In genomic region chr12:120238224-120238616, GRCh38 we compare ENCODE assay signal across 11 cellular contexts. TPM values are rescaled to one million over a fixed set of nuclear protein-coding genes. Genes with fewer than 3 reads are reported as not detected.
DNase-seq lines count a peak whose midpoint lies in the region; ATAC-seq and TF ChIP-seq lines count a peak whose summit lies in the region.
"Had no signal": no experiment of that assay in that cellular context is flagged by ENCODE, and none has a peak within 500 bp of the region (broad histone marks: within the 10 kb centered on the region; RNA-seq: fewer than 3 reads in every experiment).

No MANE protein-coding gene starts in this region.

- H3K36me3 Mint-ChIP-seq in Caco-2 (ENCODE audit: insufficient read depth, unreplicated experiment) (peaks cover 43% of the 10 kb centered on the region), WTC11 (no peaks in the 10 kb centered on the region)
- no peaks in the 10 kb centered on the region for H3K36me3 Mint-ChIP-seq in natural killer cell treated with Interleukin-12 subunit alpha and Interleukin-12 subunit beta and Interleukin-15 and Interleukin-18, amount 100 ng/mL, for 72 hours
- H3K36me3 Mint-ChIP-seq: memory B cell had no signal

- H3K27ac Mint-ChIP-seq in Caco-2 (ENCODE audit: unreplicated experiment) (peak overlapping the region; percentile 19), WTC11 (no peak overlapping the region)
- peak overlapping the region; percentile 58 to 84 for H3K27ac Mint-ChIP-seq in natural killer cell treated with Interleukin-12 subunit alpha and Interleukin-12 subunit beta and Interleukin-15 and Interleukin-18, amount 100 ng/mL, for 72 hours
- H3K27ac Mint-ChIP-seq: memory B cell had no signal

- ATAC-seq in natural killer cell treated with Interleukin-12 subunit alpha and Interleukin-12 subunit beta and Interleukin-15 and Interleukin-18, amount 100 ng/mL, for 72 hours: no peak
- ATAC-seq in WTC11: no peak

- H3K27me3 ChIP-seq in Caco-2 (replicated peaks; ENCODE audit: control insufficient read depth, insufficient read depth, low read length): no peaks in the 10 kb centered on the region
- H3K27me3 ChIP-seq: SJCRH30 had no signal

- peak overlapping the region; percentile 46 for H3K27ac ChIP-seq in caudate nucleus (ENCODE audit: low read depth, low read length)
- H3K27ac ChIP-seq: SJCRH30 had no signal

- POLR2A ChIA-PET in Caco-2 (lab: Charles Lee): interaction anchor here (1.0 kb wide), 1 partner anchor 37 kb away, joined by 3 read pairs; the partner anchor contains the start of gene RPLP0
- POLR2A ChIA-PET in WTC11 (lab: Charles Lee): interaction anchor here (1.2 to 1.6 kb wide), 3 partner anchors 20 to 53 kb away, joined by 3 to 5 read pairs (median 4); partner anchors contain the start of gene RNU4-2

- no peak overlapping the region for H3K4me3 ChIP-seq in Caco-2 (ENCODE audit: low read depth, low read length)
- H3K4me3 ChIP-seq: HAP-1, SJCRH30 had no signal

- no peaks in the 10 kb centered on the region; the same call in 1 of the 2 replicates for H3K36me3 ChIP-seq in Caco-2 (ENCODE audit: control insufficient read depth, insufficient read depth, low read length)
- H3K36me3 ChIP-seq: HAP-1, SJCRH30 had no signal

- peaks cover 61% of the 10 kb centered on the region for H3K4me1 ChIP-seq in Caco-2
- H3K4me1 ChIP-seq: HAP-1 had no signal

- H3K27me3 Mint-ChIP-seq in Caco-2 (ENCODE audit: insufficient read depth, unreplicated experiment) (no peaks in the 10 kb centered on the region), WTC11 (ENCODE audit: low read depth) (no peaks in the 10 kb centered on the region)
- H3K27me3 Mint-ChIP-seq in natural killer cell treated with Interleukin-12 subunit alpha and Interleukin-12 subunit beta and Interleukin-15 and Interleukin-18, amount 100 ng/mL, for 72 hours: no peaks in the 10 kb centered on the region

- no peaks in the 10 kb centered on the region for H3K9me3 ChIP-seq in Caco-2
- H3K9me3 ChIP-seq: HAP-1, SJCRH30 had no signal

- H3K4me1 Mint-ChIP-seq in Caco-2 (ENCODE audit: low read depth, unreplicated experiment) (peaks cover 51% of the 10 kb centered on the region), WTC11 (peaks cover 73% of the 10 kb centered on the region)
- H3K4me1 Mint-ChIP-seq in natural killer cell treated with Interleukin-12 subunit alpha and Interleukin-12 subunit beta and Interleukin-15 and Interleukin-18, amount 100 ng/mL, for 72 hours (ENCODE audit: low read depth in 2 of 2): peaks cover 57 to 70% of the 10 kb centered on the region in 2 donors

- H3K9me3 Mint-ChIP-seq in Caco-2 (ENCODE audit: unreplicated experiment): no peaks in the 10 kb centered on the region
- no peaks in the 10 kb centered on the region for H3K9me3 Mint-ChIP-seq in natural killer cell treated with Interleukin-12 subunit alpha and Interleukin-12 subunit beta and Interleukin-15 and Interleukin-18, amount 100 ng/mL, for 72 hours
- H3K9me3 Mint-ChIP-seq in WTC11: no peaks in the 10 kb centered on the region
- H3K9me3 Mint-ChIP-seq: memory B cell had no signal

- TF ChIP-seq CTCF in Caco-2 (IDR thresholded peaks at IDR 0.05; ENCODE audit: insufficient read depth in 1 of 2, low read depth in 1 of 2, low read length in 1 of 2, severe bottlenecking in 1 of 2, unreplicated experiment in 1 of 2): no peak
- TF ChIP-seq CTCF in WTC11 (IDR thresholded peaks at IDR 0.05): no peak

- no peak overlapping the region for H3K4me3 Mint-ChIP-seq in Caco-2 (ENCODE audit: unreplicated experiment)
- no peak overlapping the region for H3K4me3 Mint-ChIP-seq in natural killer cell treated with Interleukin-12 subunit alpha and Interleukin-12 subunit beta and Interleukin-15 and Interleukin-18, amount 100 ng/mL, for 72 hours
- H3K4me3 Mint-ChIP-seq in WTC11: no peak overlapping the region
- H3K4me3 Mint-ChIP-seq: memory B cell had no signal

- DNase-seq in Caco-2 (no peak), caudate nucleus (lab: John Stamatoyannopoulos, UW) (no peak), Kasumi-1 (lab: John Stamatoyannopoulos, UW) (no peak), WTC11 (ENCODE audit: low spot score) (no peak)
- no peak for DNase-seq in natural killer cell treated with Interleukin-12 subunit alpha and Interleukin-12 subunit beta and Interleukin-15 and Interleukin-18, amount 100 ng/mL, for 72 hours (ENCODE audit: low spot score)
- no peak for DNase-seq in activated T-cell treated with anti-CD3 and anti-CD28 coated beads, Interleukin-2, amount 50 U/mL, for 48 hours
- DNase-seq: NCI-H2081; SJCRH30; stimulated activated CD4-positive, alpha-beta T cell treated with anti-CD3 and anti-CD28 coated beads, Interleukin-4, amount 100 ng/mL, for 4 hours had no signal

- CTCF ChIA-PET in Caco-2 (lab: Charles Lee) (interaction anchor here (1.1 to 6.7 kb wide), 3 partner anchors 9 to 27 kb away, joined by 3 to 73 read pairs (median 29); partner anchors contain the start of gene PXN), WTC11 (lab: Charles Lee) (interaction anchor here (1.0 to 16.6 kb wide), 5 partner anchors 7 to 59 kb away, joined by 3 to 450 read pairs (median 11); partner anchors contain the start of genes PXN and RPLP0)

- intact Hi-C loops in Caco-2 (cut with micrococcal nuclease; ENCODE audit: unreplicated experiment): no loop called here

- no TSS peak for BruUV-seq in Caco-2 (replicated peaks; lab: Mats Ljungman, UMichigan)

TF ChIP-seq in WTC11, 78 proteins besides CTCF, POLR2A, EP300 and RAD21:
- TF ChIP-seq IRF2 (CRISPR knock-in tag; IDR thresholded peaks at IDR 0.05; ENCODE audit: borderline replicate concordance, low read depth) (no peak), NFE2L1 (CRISPR knock-in tag; IDR thresholded peaks at IDR 0.05) (no peak), USF1 (CRISPR knock-in tag; IDR thresholded peaks at IDR 0.05) (no peak), ELF4 (CRISPR knock-in tag; IDR thresholded peaks at IDR 0.05; ENCODE audit: low read depth) (no peak), NR3C1 (CRISPR knock-in tag; conservative IDR thresholded peaks at IDR 0.05; ENCODE audit: low read depth) (no peak), E2F5 (CRISPR knock-in tag; IDR thresholded peaks at IDR 0.05) (no peak)

RNA-seq across cellular contexts. Expression of gene PXN, which starts 27.3 kb away (rescaled TPM):
- total RNA-seq in Caco-2 (2022) (150 and 162 TPM in 2 replicates), WTC11 (2021) (96.6 to 132 TPM (median 99.2 TPM) in 3 replicates)
- 100 to 1,000 TPM; 133 to 160 TPM for total RNA-seq in natural killer cell treated with Interleukin-12 subunit alpha and Interleukin-12 subunit beta and Interleukin-15 and Interleukin-18, amount 100 ng/mL, for 72 hours

RNA-seq across cellular contexts. Expression of gene RPLP0, which starts 37.3 kb away (rescaled TPM):
- total RNA-seq in Caco-2 (2022) (2,379 and 2,383 TPM in 2 replicates), WTC11 (2021) (3,149 to 3,505 TPM (median 3,452 TPM) in 3 replicates)
- 1,000 to 10,000 TPM; 1,757 to 2,186 TPM for total RNA-seq in natural killer cell treated with Interleukin-12 subunit alpha and Interleukin-12 subunit beta and Interleukin-15 and Interleukin-18, amount 100 ng/mL, for 72 hours

RNA-seq across cellular contexts. Expression of gene GCN1, which starts 43.7 kb away (rescaled TPM):
- total RNA-seq in Caco-2 (2022) (154 and 171 TPM in 2 replicates), WTC11 (2021) (147 to 181 TPM (median 162 TPM) in 3 replicates)
- 100 to 1,000 TPM; 126 to 311 TPM for total RNA-seq in natural killer cell treated with Interleukin-12 subunit alpha and Interleukin-12 subunit beta and Interleukin-15 and Interleukin-18, amount 100 ng/mL, for 72 hours

RNA-seq across cellular contexts. Expression of gene RNU4-2, which starts 53.5 kb away (rescaled TPM):
- 3,944 and 3,946 TPM in 2 replicates for total RNA-seq in Caco-2 (2022)
- total RNA-seq in natural killer cell treated with Interleukin-12 subunit alpha and Interleukin-12 subunit beta and Interleukin-15 and Interleukin-18, amount 100 ng/mL, for 72 hours: 1,000 to 10,000 TPM; 6,345 to 8,722 TPM
- total RNA-seq in WTC11 (2021): 2,632 to 2,764 TPM (median 2,673 TPM) in 3 replicates
- total RNA-seq: SJCRH30 had no signal

RNA-seq across cellular contexts. Expression of gene RNU4-1, which starts 54.8 kb away (rescaled TPM):
- total RNA-seq in Caco-2 (2022) (3,380 and 3,645 TPM in 2 replicates), WTC11 (2021) (2,196 to 2,477 TPM (median 2,436 TPM) in 3 replicates)
- 1,000 to 10,000 TPM; 1,386 to 2,161 TPM for total RNA-seq in natural killer cell treated with Interleukin-12 subunit alpha and Interleukin-12 subunit beta and Interleukin-15 and Interleukin-18, amount 100 ng/mL, for 72 hours
